17 cellular contexts compared by ENCODE assay signal in the genomic region with DNA sequence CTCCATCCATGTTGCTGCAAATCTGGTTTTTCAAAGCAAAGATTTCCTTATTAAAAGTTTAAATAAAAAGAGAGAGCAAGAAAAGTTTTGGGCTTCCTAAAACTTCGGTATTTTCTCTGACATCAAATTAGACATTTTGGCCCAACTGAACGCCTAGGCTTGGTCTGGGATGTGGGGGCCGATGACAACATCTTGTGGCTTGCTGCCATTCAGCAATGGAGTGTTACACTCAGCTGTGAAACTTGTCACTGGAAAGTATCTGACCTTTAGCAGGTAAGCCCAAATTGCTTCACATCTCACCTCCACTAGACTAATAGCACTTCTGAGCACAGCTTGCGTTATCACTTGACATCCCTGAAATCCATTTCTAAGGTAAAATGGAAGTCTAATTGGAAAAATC.
DNase-seq lines count a peak whose midpoint lies in the region; ATAC-seq lines count a peak whose summit lies in the region.
"Had no signal": no experiment of that assay in that cellular context is flagged by ENCODE, and none has a peak within 500 bp of the region (broad histone marks: within the 10 kb centered on the region; RNA-seq: fewer than 3 reads in every experiment).

No MANE protein-coding gene starts in this region.

- no peak overlapping the region for H3K4me3 ChIP-seq in neuronal stem cell (ENCODE audit: low read length in 2 of 2)
- H3K4me3 ChIP-seq: A549, BLaER1 had no signal

- H2AFZ ChIP-seq in neuronal stem cell (ENCODE audit: low read length), result no peak overlapping the region

- peaks cover 6 to 7% of the 10 kb centered on the region in 2 donors for H3K9me3 Mint-ChIP-seq in stimulated activated naive CD8-positive, alpha-beta T cell treated with anti-CD3 and anti-CD28 coated beads, Interleukin-15, amount 100 ng/mL, for 72 hours
- H3K9me3 Mint-ChIP-seq: H9 had no signal

- no peaks in the 10 kb centered on the region for H3K27me3 ChIP-seq in neuronal stem cell (ENCODE audit: control insufficient read depth in 3 of 3, insufficient read depth in 3 of 3, low read depth in 1 of 3, low read length in 3 of 3)
- H3K27me3 ChIP-seq: BLaER1 had no signal

- H2BK15ac ChIP-seq in neuronal stem cell (ENCODE audit: low read length), result no peak overlapping the region

- H3K27me3 Mint-ChIP-seq in stimulated activated naive CD8-positive, alpha-beta T cell treated with anti-CD3 and anti-CD28 coated beads, Interleukin-15, amount 100 ng/mL, for 72 hours, result no peaks in the 10 kb centered on the region
- H3K27me3 Mint-ChIP-seq: CD4-positive, alpha-beta memory T cell had no signal

- H4K91ac ChIP-seq in neuronal stem cell (ENCODE audit: low read depth, low read length, poor library complexity), result no peak overlapping the region

- no peak overlapping the region for H3K4me3 Mint-ChIP-seq in stimulated activated naive CD8-positive, alpha-beta T cell treated with anti-CD3 and anti-CD28 coated beads, Interleukin-15, amount 100 ng/mL, for 72 hours
- H3K4me3 Mint-ChIP-seq: CD14-positive monocyte; CD4-positive, alpha-beta memory T cell; H9 had no signal

- ATAC-seq in stimulated activated naive CD8-positive, alpha-beta T cell treated with anti-CD3 and anti-CD28 coated beads, Interleukin-15, Interleukin-2, amounts not matched to agents 100 U/mL and 50 U/mL, for 24 hours, result peak; percentile 92
- ATAC-seq in stimulated activated naive CD8-positive, alpha-beta T cell treated with anti-CD3 and anti-CD28 coated beads, Interleukin-15, amount 100 ng/mL, for 72 hours, result no peak
- ATAC-seq in GM18498 (IDR thresholded peaks at IDR 0.05; ENCODE audit: unreplicated experiment) (no peak), HG02973 (IDR thresholded peaks at IDR 0.05; ENCODE audit: unreplicated experiment) (no peak)
- ATAC-seq: A549 had no signal

- no peak overlapping the region for H3K4ac ChIP-seq in neuronal stem cell (ENCODE audit: low read length)

- H2BK120ac ChIP-seq in neuronal stem cell (ENCODE audit: low read depth, low read length), result no peak overlapping the region

- H3K27ac ChIP-seq in neuronal stem cell (replicated peaks; ENCODE audit: low read length), result no peak overlapping the region
- H3K27ac ChIP-seq: 22Rv1, BLaER1 had no signal

- no peak overlapping the region for H3K4me2 ChIP-seq in neuronal stem cell (ENCODE audit: insufficient read depth, low read length, poor library complexity, severe bottlenecking)
- H3K4me2 ChIP-seq: A549, BLaER1 had no signal

- H3K23ac ChIP-seq in neuronal stem cell (ENCODE audit: low read depth, low read length, poor library complexity), result no peak overlapping the region

- peak overlapping the region; percentile 54 for H3K9ac ChIP-seq in neuronal stem cell (ENCODE audit: low read depth, low read length, poor library complexity)
- H3K9ac ChIP-seq: BLaER1 had no signal

- no peak overlapping the region for H2BK5ac ChIP-seq in neuronal stem cell (ENCODE audit: low read length)

- H2AK5ac ChIP-seq in neuronal stem cell (ENCODE audit: low read depth, low read length), result no peak overlapping the region

- H3K9me3 ChIP-seq in neuronal stem cell (replicated peaks in 1 of 2; ENCODE audit: control insufficient read depth in 2 of 2, insufficient read depth in 1 of 2, low read depth in 1 of 2, low read length in 2 of 2), result no peaks in the 10 kb centered on the region
- H3K9me3 ChIP-seq: A549, BLaER1 had no signal

- DNase-seq in NK-92 treated with Interleukin-12 subunit alpha and Interleukin-12 subunit beta, amount 100 ng/mL, for 24 hours (lab: John Stamatoyannopoulos, UW), result peak; percentile 32
- no peak for DNase-seq in NK-92 (lab: John Stamatoyannopoulos, UW; ENCODE audit: unreplicated experiment)
- peak; percentile 51 for DNase-seq in stimulated activated naive CD8-positive, alpha-beta T cell treated with anti-CD3 and anti-CD28 coated beads, Interleukin-15, Interleukin-2, amounts not matched to agents 100 U/mL and 50 U/mL, for 24 hours
- DNase-seq in stimulated activated naive CD8-positive, alpha-beta T cell treated with anti-CD3 and anti-CD28 coated beads, Interleukin-15, amount 100 ng/mL, for 72 hours, result no peak
- DNase-seq in neuronal stem cell (ENCODE audit: low spot score), result no peak
- DNase-seq in NCI-H128 (lab: John Stamatoyannopoulos, UW; ENCODE audit: unreplicated experiment), result no peak
- DNase-seq: Calu3; CD4-positive, alpha-beta memory T cell; DMS79 treated with DMSO at 0.1 percent for 48 hours; GF-D8; H9 had no signal

- H4K8ac ChIP-seq in neuronal stem cell (ENCODE audit: low read depth, low read length), result no peak overlapping the region

- no peaks in the 10 kb centered on the region for H3K36me3 ChIP-seq in neuronal stem cell (replicated peaks in 1 of 2; ENCODE audit: control insufficient read depth in 2 of 2, insufficient read depth in 2 of 2, low read length in 2 of 2)
- H3K36me3 ChIP-seq: BLaER1 had no signal

- no peak overlapping the region for H3K18ac ChIP-seq in neuronal stem cell (ENCODE audit: low read length)

- H3K27ac Mint-ChIP-seq in stimulated activated naive CD8-positive, alpha-beta T cell treated with anti-CD3 and anti-CD28 coated beads, Interleukin-15, amount 100 ng/mL, for 72 hours, result peak overlapping the region in 1 of 2 donors; percentile 17
- H3K27ac Mint-ChIP-seq: CD14-positive monocyte, H9 had no signal

- no peak overlapping the region for H3K14ac ChIP-seq in neuronal stem cell (ENCODE audit: low read length)

- H3K79me1 ChIP-seq in neuronal stem cell (ENCODE audit: low read depth, low read length), result no peaks in the 10 kb centered on the region

- no peak overlapping the region for H2BK12ac ChIP-seq in neuronal stem cell (ENCODE audit: low read length)

- peaks cover 23% of the 10 kb centered on the region for H3K4me1 Mint-ChIP-seq in stimulated activated naive CD8-positive, alpha-beta T cell treated with anti-CD3 and anti-CD28 coated beads, Interleukin-15, amount 100 ng/mL, for 72 hours
- H3K4me1 Mint-ChIP-seq: CD14-positive monocyte had no signal

- peaks cover 0 to 2% of the 10 kb centered on the region in 2 donors for H3K4me1 ChIP-seq in neuronal stem cell (ENCODE audit: control insufficient read depth in 2 of 2, insufficient read depth in 1 of 2, low read depth in 1 of 2, low read length in 2 of 2)

- WGBS in neuronal stem cell (ENCODE audit: extremely low coverage in 2 of 2, insufficient read length in 2 of 2, insufficient replicate concordance in 1 of 2), 2 donors, result no CpG with 5 or more reads among the region's 4 CpGs

Comparison
In these comparisons a context has a peak if more than half of its experiments do, and no peak if none do; other contexts are left out.
1. DNase-seq: peak in NK-92 treated with Interleukin-12 subunit alpha and Interleukin-12 subunit beta, amount 100 ng/mL, for 24 hours (single experiment) and stimulated activated naive CD8-positive, alpha-beta T cell treated with anti-CD3 and anti-CD28 coated beads, Interleukin-15, Interleukin-2, amounts not matched to agents 100 U/mL and 50 U/mL, for 24 hours (single experiment); none in NK-92 (single experiment), stimulated activated naive CD8-positive, alpha-beta T cell treated with anti-CD3 and anti-CD28 coated beads, Interleukin-15, amount 100 ng/mL, for 72 hours (0 of 2), neuronal stem cell (single experiment) and NCI-H128 (single experiment).